1 cellular context compared by ENCODE assay signal in genomic region chr1:9428601-9429368, GRCh38.
TF ChIP-seq lines count a peak whose summit lies in the region.

No MANE protein-coding gene starts in this region.

TF ChIP-seq in HepG2, 621 proteins besides CTCF, POLR2A, EP300 and RAD21 (continued from another document and continues in another):
- TF ChIP-seq MEIS2 (CRISPR knock-in tag; IDR thresholded peaks at IDR 0.05), result peak; percentile 67; the same call in 1 of the 2 replicates
- 0 out of 2 replicates have a peak, but pooled peaks have one; percentile 71 for TF ChIP-seq ZNF136 (CRISPR knock-in tag; IDR thresholded peaks at IDR 0.05; ENCODE audit: low read depth)
- TF ChIP-seq BCLAF1 (IDR thresholded peaks at IDR 0.05), result no peak
- no peak for TF ChIP-seq KDM6A (CRISPR knock-in tag; IDR thresholded peaks at IDR 0.05; ENCODE audit: low read depth)
- TF ChIP-seq TFAP4 (IDR thresholded peaks at IDR 0.05; ENCODE audit: borderline replicate concordance, low read depth), result peak; percentile 90; the same call in 1 of the 2 replicates
- TF ChIP-seq HIVEP1 (CRISPR knock-in tag; IDR thresholded peaks at IDR 0.05), result peak; percentile 25; the same call in 1 of the 2 replicates
- TF ChIP-seq ZNF569 (CRISPR knock-in tag; IDR thresholded peaks at IDR 0.05; ENCODE audit: borderline replicate concordance), result no peak
- TF ChIP-seq THAP9 (CRISPR knock-in tag; IDR thresholded peaks at IDR 0.05; ENCODE audit: borderline replicate concordance), result peak; percentile 89
- no peak for TF ChIP-seq ZC3H13 (CRISPR knock-in tag; IDR thresholded peaks at IDR 0.05)
- TF ChIP-seq HINFP (CRISPR knock-in tag; IDR thresholded peaks at IDR 0.05; ENCODE audit: low read depth), result peak; percentile 64; the same call in 1 of the 2 replicates
- no peak for TF ChIP-seq HMG20A (CRISPR knock-in tag; IDR thresholded peaks at IDR 0.05; ENCODE audit: borderline replicate concordance)
- TF ChIP-seq CBX2 (IDR thresholded peaks at IDR 0.05; ENCODE audit: low read depth, low read length), result no peak
- TF ChIP-seq CBX2 (CRISPR knock-in tag; IDR thresholded peaks at IDR 0.05; ENCODE audit: low read depth), result no peak
- TF ChIP-seq ARID4A (CRISPR knock-in tag; IDR thresholded peaks at IDR 0.05; ENCODE audit: borderline replicate concordance), result peak; percentile 88
- TF ChIP-seq ZZZ3 (CRISPR knock-in tag; IDR thresholded peaks at IDR 0.05; ENCODE audit: borderline replicate concordance), result peak; percentile 61; the same call in 1 of the 2 replicates
- TF ChIP-seq RFX1 (IDR thresholded peaks at IDR 0.05), result peak; percentile 91
- no peak for TF ChIP-seq SP1 (IDR thresholded peaks at IDR 0.05)
- TF ChIP-seq SP1 (CRISPR knock-in tag; IDR thresholded peaks at IDR 0.05), result peak; percentile 97
- no peak for TF ChIP-seq KDM3A (CRISPR knock-in tag; IDR thresholded peaks at IDR 0.05; ENCODE audit: low read depth)
- peak; percentile 76; the same call in 1 of the 2 replicates for TF ChIP-seq STAT6 (CRISPR knock-in tag; IDR thresholded peaks at IDR 0.05; ENCODE audit: borderline replicate concordance)
- 0 out of 2 replicates have a peak, but pooled peaks have one; percentile 51 for TF ChIP-seq SIX1 (CRISPR knock-in tag; IDR thresholded peaks at IDR 0.05; ENCODE audit: borderline replicate concordance)
- TF ChIP-seq HNRNPK (IDR thresholded peaks at IDR 0.05; ENCODE audit: low read depth, low read length, poor library complexity, severe bottlenecking), result no peak
- TF ChIP-seq MIXL1 (CRISPR knock-in tag; IDR thresholded peaks at IDR 0.05), result 0 out of 2 replicates have a peak, but pooled peaks have one; percentile 31
- TF ChIP-seq ZBTB38 (CRISPR knock-in tag; IDR thresholded peaks at IDR 0.05), result no peak; the same call in 1 of the 2 replicates
- no peak for TF ChIP-seq BHLHE40 (IDR thresholded peaks at IDR 0.05; ENCODE audit: low read length)
- peak; percentile 81; the same call in 1 of the 2 replicates for TF ChIP-seq NFKB2 (CRISPR knock-in tag; IDR thresholded peaks at IDR 0.05; ENCODE audit: borderline replicate concordance)
- TF ChIP-seq ZMAT3 (CRISPR knock-in tag; conservative IDR thresholded peaks at IDR 0.05), result peak; percentile 72; the same call in 1 of the 2 replicates
- peak; percentile 85 for TF ChIP-seq HNRNPLL (IDR thresholded peaks at IDR 0.05; ENCODE audit: low read depth, low read length, poor library complexity, severe bottlenecking)
- TF ChIP-seq ZNF615 (CRISPR knock-in tag; IDR thresholded peaks at IDR 0.05; ENCODE audit: borderline replicate concordance), result no peak; the same call in 1 of the 2 replicates
- peak in 1 of 2 experiments; percentile 55; a peak in 1 of 4 replicates for TF ChIP-seq HMGXB4 (CRISPR knock-in tag; IDR thresholded peaks at IDR 0.05; ENCODE audit: borderline replicate concordance in 1 of 2, low read depth in 1 of 2)
- TF ChIP-seq HOXA3 (CRISPR knock-in tag; IDR thresholded peaks at IDR 0.05), result peak; percentile 100
- TF ChIP-seq TGIF2 (CRISPR knock-in tag; IDR thresholded peaks at IDR 0.05), result peak; percentile 44; the same call in 1 of the 2 replicates
- TF ChIP-seq GATA4 (IDR thresholded peaks at IDR 0.05; ENCODE audit: borderline replicate concordance, low read depth), result no peak
- no peak for TF ChIP-seq ZNF530 (CRISPR knock-in tag; IDR thresholded peaks at IDR 0.05; ENCODE audit: low read depth)
- peak; percentile 100 for TF ChIP-seq ATF7 (IDR thresholded peaks at IDR 0.05)
- TF ChIP-seq ATF7 (CRISPR knock-in tag; IDR thresholded peaks at IDR 0.05), result peak; percentile 96
- TF ChIP-seq SOX13 (IDR thresholded peaks at IDR 0.05), result no peak
- TF ChIP-seq SOX13 (CRISPR knock-in tag; conservative IDR thresholded peaks at IDR 0.05 in 1 of 2, IDR thresholded peaks at IDR 0.05 in 1 of 2), result peak in 1 of 2 experiments; percentile 42; a peak in 1 of 4 replicates
- no peak for TF ChIP-seq ZSCAN22 (CRISPR knock-in tag; IDR thresholded peaks at IDR 0.05)
- no peak for TF ChIP-seq ZNF704 (CRISPR knock-in tag; IDR thresholded peaks at IDR 0.05; ENCODE audit: borderline replicate concordance)
